ENCODE assay signal across 24 cellular contexts in the genomic region with DNA sequence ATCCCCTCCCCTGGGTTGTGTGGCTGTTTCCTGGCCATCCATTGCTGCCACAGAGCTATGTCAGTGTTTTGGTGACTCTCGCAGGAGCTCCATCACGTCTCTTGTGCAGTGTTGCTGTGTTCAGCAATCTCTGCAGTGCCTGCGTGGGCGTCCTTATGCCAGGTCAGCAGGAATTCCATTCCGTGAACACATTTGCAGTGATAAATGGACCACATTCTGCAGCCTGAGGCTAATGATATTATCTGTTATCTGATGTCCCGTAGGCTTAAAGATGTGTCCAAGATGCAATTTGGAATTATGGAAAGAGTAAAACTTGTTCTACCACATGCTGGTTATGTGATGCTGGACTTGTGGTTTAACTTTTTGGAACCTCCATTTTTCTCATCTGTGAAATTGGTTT. TPM values are rescaled to one million over a fixed set of nuclear protein-coding genes. Genes with fewer than 3 reads are reported as not detected.
DNase-seq lines count a peak whose midpoint lies in the region; ATAC-seq, FAIRE-seq and TF ChIP-seq lines count a peak whose summit lies in the region.
"Had no signal": no experiment of that assay in that cellular context is flagged by ENCODE, and none has a peak within 500 bp of the region (broad histone marks: within the 10 kb centered on the region; RNA-seq: fewer than 3 reads in every experiment).

No MANE protein-coding gene starts in this region.

- no peaks in the 10 kb centered on the region for H3K79me2 ChIP-seq in HepG2 (ENCODE audit: insufficient read depth, low read length)
- H3K79me2 ChIP-seq in trophoblast cell (ENCODE audit: control insufficient read depth, insufficient read depth, low read length, poor library complexity) = peaks cover 1% of the 10 kb centered on the region

- no peak overlapping the region for H3K14ac ChIP-seq in trophoblast cell (ENCODE audit: low read length)

- H3K27me3 ChIP-seq in HepG2 (ENCODE audit: control insufficient read depth in 1 of 2, insufficient read depth in 2 of 2, low read length in 2 of 2) = peaks cover 0 to 2% of the 10 kb centered on the region in 2 experiments; a peak in 1 of 5 replicates
- no peaks in the 10 kb centered on the region for H3K27me3 ChIP-seq in right lobe of liver
- no peaks in the 10 kb centered on the region for H3K27me3 ChIP-seq in trophoblast cell (ENCODE audit: insufficient read depth, low read length)
- H3K27me3 ChIP-seq in heart right ventricle = no peaks in the 10 kb centered on the region
- H3K27me3 ChIP-seq: BLaER1 had no signal

- H3K79me1 ChIP-seq in trophoblast cell (ENCODE audit: low read length) = peaks cover 5% of the 10 kb centered on the region

- H3K4me2 ChIP-seq in HepG2 (ENCODE audit: low read depth, low read length) (no peak overlapping the region), trophoblast cell (ENCODE audit: low read length) (no peak overlapping the region)
- H3K4me2 ChIP-seq: BLaER1 had no signal

- POLR2A ChIA-PET in HepG2 (lab: Yijun Ruan, JAX) = no interaction called here

- no peak overlapping the region for H4K91ac ChIP-seq in trophoblast cell (ENCODE audit: low read depth, low read length)

- H2AK5ac ChIP-seq in trophoblast cell (ENCODE audit: low read length) = no peak overlapping the region

- no peak for DNase-seq in HepG2 (ENCODE audit: low spot score)
- DNase-seq in right lobe of liver = no peak
- DNase-seq in islet precursor cell = peak; percentile 61
- DNase-seq in trophoblast cell = peak; percentile 96 to 100
- DNase-seq in amygdala (lab: John Stamatoyannopoulos, UW) = no peak
- no peak for DNase-seq in heart right ventricle
- DNase-seq: CD4-positive, CD25-positive, alpha-beta regulatory T cell; NCI-H1048; NCI-H1417; NCI-H1694; NCI-H2081; NCI-H2227 treated with DMSO at 0.1 percent for 48 hours; NCI-H526 treated with DMSO at 0.1 percent for 48 hours; SHP77 had no signal

- H3K9ac ChIP-seq in HepG2 (ENCODE audit: insufficient read depth, low read depth, low read length) (no peak overlapping the region), trophoblast cell (ENCODE audit: low read length) (no peak overlapping the region)
- H3K9ac ChIP-seq: BLaER1 had no signal

- H2BK5ac ChIP-seq in trophoblast cell (ENCODE audit: low read depth, low read length, poor library complexity) = peak overlapping the region; percentile 59

- ATAC-seq in HepG2 (no peak), right lobe of liver (no peak), HG03280 (IDR thresholded peaks at IDR 0.05; ENCODE audit: unreplicated experiment) (no peak), heart right ventricle (no peak)

- WGBS in HepG2 (ENCODE audit: low lambda C conversion rate) = 12% methylated on average over 6 of the region's 6 CpGs
- 46% methylated on average over 5 of the region's 6 CpGs for whole genome bisulfite sequencing in right lobe of liver (ENCODE audit: insufficient coverage, low coverage, low lambda C conversion rate, missing lambda C conversion rate)
- no CpG with 5 or more reads among the region's 6 CpGs for WGBS in trophoblast cell (ENCODE audit: extremely low coverage, insufficient coverage, insufficient read length)
- 69 to 78% methylated on average over 6 of the region's 6 CpGs for WGBS in heart right ventricle, 2 donors

- no peak overlapping the region for H3K18ac ChIP-seq in trophoblast cell (ENCODE audit: low read length)

- H3K27ac ChIP-seq in HepG2 (ENCODE audit: extremely low read length, insufficient read depth, low read length) (no peak overlapping the region), right lobe of liver (no peak overlapping the region), trophoblast cell (ENCODE audit: low read depth, low read length) (peak overlapping the region; percentile 41), heart right ventricle (no peak overlapping the region)
- H3K27ac ChIP-seq: BLaER1, RWPE1 had no signal

- H3K4me1 ChIP-seq in HepG2 (ENCODE audit: insufficient read depth, low read length) (no peaks in the 10 kb centered on the region), right lobe of liver (no peaks in the 10 kb centered on the region), trophoblast cell (ENCODE audit: control insufficient read depth in 1 of 2, insufficient read depth in 2 of 2, low read length in 2 of 2) (peaks cover 12% of the 10 kb centered on the region in 2 experiments), heart right ventricle (peaks cover 0 to 3% (median 0%) of the 10 kb centered on the region in 9 donors)
- H3K4me1 ChIP-seq: BLaER1 had no signal

- H2BK120ac ChIP-seq in trophoblast cell (ENCODE audit: insufficient read depth, low read length, poor library complexity) = no peak overlapping the region

- TF ChIP-seq POLR2A in HepG2 (IDR thresholded peaks at IDR 0.05; ENCODE audit: insufficient read depth in 1 of 2, low read depth in 2 of 2, low read length in 2 of 2) (no peak), right lobe of liver (IDR thresholded peaks at IDR 0.05) (no peak)

- no peak overlapping the region for H2AFZ ChIP-seq in HepG2 (ENCODE audit: low read length)
- no peak overlapping the region for H2AFZ ChIP-seq in trophoblast cell (ENCODE audit: insufficient read depth, low read length, poor library complexity)

- TF ChIP-seq RAD21 in HepG2 (CRISPR knock-in tag; IDR thresholded peaks at IDR 0.05) = no peak

- no peak for TF ChIP-seq CTCF in HepG2 (CRISPR knock-in tag; IDR thresholded peaks at IDR 0.05)
- TF ChIP-seq CTCF in right lobe of liver (IDR thresholded peaks at IDR 0.05) = no peak
- TF ChIP-seq CTCF in heart right ventricle (IDR thresholded peaks at IDR 0.05) = no peak

- CTCF ChIA-PET in HepG2 (lab: Yijun Ruan, JAX; ENCODE audit: low intra/inter-chr PET ratio, low total read pairs) = no interaction called here

- H3K4me3 ChIP-seq in HepG2 (replicated peaks in 1 of 3; ENCODE audit: insufficient read depth in 1 of 3, low read depth in 2 of 3, low read length in 3 of 3) (no peak overlapping the region), right lobe of liver (no peak overlapping the region), trophoblast cell (ENCODE audit: low read depth, low read length) (no peak overlapping the region), heart right ventricle (no peak overlapping the region)
- H3K4me3 ChIP-seq: BLaER1 had no signal

- no peak overlapping the region for H2BK12ac ChIP-seq in trophoblast cell (ENCODE audit: low read length)

- in situ Hi-C loops in HepG2 (cut with HindIII; ENCODE audit: extremely low pct_ligation_motif_present, low pct_unique_long_range_greater_than_20kb) = no loop called here

- H3K4ac ChIP-seq in trophoblast cell (ENCODE audit: low read depth, low read length) = no peak overlapping the region

- H3K9me3 ChIP-seq in HepG2 (ENCODE audit: low read length) = no peaks in the 10 kb centered on the region
- H3K9me3 ChIP-seq in right lobe of liver = no peaks in the 10 kb centered on the region
- H3K9me3 ChIP-seq in trophoblast cell (ENCODE audit: insufficient read depth, low read depth, low read length) = no peaks in the 10 kb centered on the region
- H3K9me3 ChIP-seq in heart right ventricle = no peaks in the 10 kb centered on the region
- H3K9me3 ChIP-seq: BLaER1 had no signal

- H4K12ac ChIP-seq in trophoblast cell (ENCODE audit: low read depth, low read length) = no peak overlapping the region

- intact Hi-C loops in HepG2 (cut with micrococcal nuclease; ENCODE audit: unreplicated experiment) = no loop called here
- intact Hi-C loops in right lobe of liver (cut with DNase I) = no loop called here
- intact Hi-C loops in heart right ventricle (cut with DNase I) = no loop called here

- FAIRE-seq in HepG2 (lab: Jason Lieb, UNC) = no peak
- FAIRE-seq: D721Med, GM19239, H54 had no signal

- H4K8ac ChIP-seq in trophoblast cell (ENCODE audit: low read depth, low read length) = no peak overlapping the region

- BruUV-seq in HepG2 (replicated peaks; lab: Mats Ljungman, UMichigan) = no TSS peak

- H3K23ac ChIP-seq in trophoblast cell (ENCODE audit: low read length) = no peak overlapping the region

- H4K20me1 ChIP-seq in HepG2 (ENCODE audit: insufficient read depth, low read length) = no peaks in the 10 kb centered on the region
- H4K20me1 ChIP-seq: BLaER1 had no signal

- H3K36me3 ChIP-seq in HepG2 (replicated peaks in 1 of 2; ENCODE audit: control insufficient read depth in 1 of 2, insufficient read depth in 2 of 2, low read length in 2 of 2) (no peaks in the 10 kb centered on the region), right lobe of liver (no peaks in the 10 kb centered on the region), trophoblast cell (ENCODE audit: control insufficient read depth in 1 of 2, insufficient read depth in 2 of 2, low read length in 2 of 2) (no peaks in the 10 kb centered on the region), heart right ventricle (no peaks in the 10 kb centered on the region)
- H3K36me3 ChIP-seq: BLaER1 had no signal

- TF ChIP-seq EP300 in HepG2 (IDR thresholded peaks at IDR 0.05; ENCODE audit: low read depth in 2 of 2, low read length in 2 of 2) = no peak
- no peak for TF ChIP-seq EP300 in HepG2 (CRISPR knock-in tag; IDR thresholded peaks at IDR 0.05; ENCODE audit: borderline replicate concordance)

RNA-seq across cellular contexts. Expression of a gene that starts 25.5 kb away (rescaled TPM):
- total RNA-seq in HepG2 (2016; rRNA removed; fragmentation: Illumina TruSeq; extraction: Trizol) = not detected in 2 replicates
- not detected in 2 replicates for total RNA-seq in HepG2 (2016; cell fraction: cytosol; rRNA removed; fragmentation: Illumina TruSeq; extraction: Trizol; ENCODE audit: low read depth)
- total RNA-seq in HepG2 (2016; cell fraction: insoluble cytoplasmic fraction; rRNA removed; fragmentation: Illumina TruSeq; extraction: Trizol) = not detected in 2 replicates
- not detected in 2 replicates for total RNA-seq in HepG2 (2016; cell fraction: membrane; rRNA removed; fragmentation: Illumina TruSeq; extraction: Trizol)
- not detected in 2 replicates for total RNA-seq in HepG2 (2016; cell fraction: nucleus; rRNA removed; fragmentation: Illumina TruSeq; extraction: Trizol)
- not detected in 2 replicates for polyA plus RNA-seq in HepG2 (2011; rRNA removed)
- not detected in 2 replicates for polyA plus RNA-seq in HepG2 (2011; cell fraction: cytosol; rRNA removed)
- polyA plus RNA-seq in HepG2 (2011; cell fraction: nucleus; rRNA removed) = not detected in 2 replicates
- 0.04 TPM in 1 of 2 replicates, not detected in the other for polyA plus RNA-seq in HepG2 (2012)
- not detected in 2 replicates for polyA plus RNA-seq in HepG2 (2016; cell fraction: cytosol; fragmentation: Illumina TruSeq; extraction: Trizol; ENCODE audit: low read depth)
- not detected in 2 replicates for polyA plus RNA-seq in HepG2 (2016; cell fraction: insoluble cytoplasmic fraction; fragmentation: Illumina TruSeq; extraction: Trizol; ENCODE audit: low read depth)
- not detected in 2 replicates for polyA plus RNA-seq in HepG2 (2016; cell fraction: membrane; fragmentation: Illumina TruSeq; extraction: Trizol; ENCODE audit: low read depth)
- not detected in 2 replicates for polyA plus RNA-seq in HepG2 (2016; cell fraction: nucleus; fragmentation: Illumina TruSeq; extraction: Trizol; ENCODE audit: insufficient read depth, low read depth)
- polyA minus RNA-seq in HepG2 (2011; rRNA and poly(A)+ RNA removed; ENCODE audit: low replicate concordance) = not detected in 2 replicates
- not detected in 2 replicates for polyA minus RNA-seq in HepG2 (2011; cell fraction: cytosol; rRNA and poly(A)+ RNA removed)
- not detected in 2 replicates for polyA minus RNA-seq in HepG2 (2011; cell fraction: nucleus; rRNA and poly(A)+ RNA removed)
- total RNA-seq in right lobe of liver = under 1 TPM in 5 of 6 experiments, not detected in 1; 0.11 to 0.93 (median 0.12) TPM
- polyA plus RNA-seq in trophoblast cell (2013) = 2.5 and 2.7 TPM in 2 replicates
- 1 to 10 TPM in 6 of 10 donors, under 1 TPM in 4; 0.30 to 2.5 (median 1.1) TPM for total RNA-seq in heart right ventricle
- polyA plus RNA-seq in heart right ventricle = 1 to 10 TPM; 1.1 to 2.2 TPM
- total RNA-seq: A172; CD4-positive, CD25-positive, alpha-beta regulatory T cell; NCI-H460; SK-MEL-5 had no signal
- polyA plus RNA-seq: CD4-positive, CD25-positive, alpha-beta regulatory T cell; IgD-negative memory B cell had no signal

Comparison
In these comparisons a context has a peak if more than half of its experiments do, and no peak if none do; other contexts are left out.
1. DNase-seq: peak in islet precursor cell (single experiment) and trophoblast cell (2 of 2); none in HepG2 (single experiment), right lobe of liver (0 of 3), amygdala (0 of 56) and heart right ventricle (0 of 2).